Comparison of ENCODE assay signal across 1 cellular context in the genomic region with DNA sequence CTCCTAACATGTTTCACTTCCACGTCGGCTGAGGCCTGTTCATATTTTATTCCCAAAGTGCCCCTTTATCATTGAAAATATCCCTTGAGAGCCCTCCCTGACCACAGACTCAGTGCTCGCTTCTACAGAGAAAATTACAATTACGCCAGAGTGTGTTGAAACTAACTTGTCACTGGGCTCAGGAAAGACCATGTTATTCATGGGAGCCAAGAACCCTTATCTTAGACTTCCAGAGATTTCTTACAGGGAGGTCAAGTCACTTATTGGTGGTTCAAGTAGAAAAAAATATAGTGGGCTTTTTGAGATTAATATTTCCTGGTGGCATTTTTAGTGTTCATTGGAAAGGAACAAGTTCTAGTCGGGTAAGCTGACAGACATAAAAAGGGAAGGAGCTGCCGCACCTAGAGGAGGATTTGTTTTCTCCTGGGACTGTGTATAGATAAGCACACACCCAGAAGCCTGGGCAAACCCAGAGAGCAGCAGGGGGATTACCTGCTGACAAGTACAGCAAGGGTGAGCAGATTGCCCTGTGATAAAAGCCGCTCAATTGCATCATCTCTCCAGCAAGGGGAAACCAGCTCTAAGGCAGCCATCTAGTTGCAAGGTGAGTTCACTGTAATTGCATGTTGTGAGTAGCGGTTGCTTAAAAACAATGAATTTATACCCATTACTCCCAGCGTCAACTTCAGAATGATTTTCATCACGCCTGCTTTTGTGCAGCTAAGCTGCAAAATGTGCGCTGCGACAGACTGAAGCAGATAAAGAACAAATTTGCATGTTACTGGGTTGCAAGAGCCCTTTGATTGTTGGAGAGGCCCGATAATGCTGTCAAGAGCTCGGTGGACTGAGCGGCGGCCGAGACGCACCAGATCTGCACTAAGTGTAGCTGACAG.
TF ChIP-seq lines count a peak whose summit lies in the region.

No MANE protein-coding gene starts in this region.

TF ChIP-seq in GM23338, 12 proteins besides CTCF, POLR2A, EP300 and RAD21 (continued from another document):
- TF ChIP-seq, protein P1, sequence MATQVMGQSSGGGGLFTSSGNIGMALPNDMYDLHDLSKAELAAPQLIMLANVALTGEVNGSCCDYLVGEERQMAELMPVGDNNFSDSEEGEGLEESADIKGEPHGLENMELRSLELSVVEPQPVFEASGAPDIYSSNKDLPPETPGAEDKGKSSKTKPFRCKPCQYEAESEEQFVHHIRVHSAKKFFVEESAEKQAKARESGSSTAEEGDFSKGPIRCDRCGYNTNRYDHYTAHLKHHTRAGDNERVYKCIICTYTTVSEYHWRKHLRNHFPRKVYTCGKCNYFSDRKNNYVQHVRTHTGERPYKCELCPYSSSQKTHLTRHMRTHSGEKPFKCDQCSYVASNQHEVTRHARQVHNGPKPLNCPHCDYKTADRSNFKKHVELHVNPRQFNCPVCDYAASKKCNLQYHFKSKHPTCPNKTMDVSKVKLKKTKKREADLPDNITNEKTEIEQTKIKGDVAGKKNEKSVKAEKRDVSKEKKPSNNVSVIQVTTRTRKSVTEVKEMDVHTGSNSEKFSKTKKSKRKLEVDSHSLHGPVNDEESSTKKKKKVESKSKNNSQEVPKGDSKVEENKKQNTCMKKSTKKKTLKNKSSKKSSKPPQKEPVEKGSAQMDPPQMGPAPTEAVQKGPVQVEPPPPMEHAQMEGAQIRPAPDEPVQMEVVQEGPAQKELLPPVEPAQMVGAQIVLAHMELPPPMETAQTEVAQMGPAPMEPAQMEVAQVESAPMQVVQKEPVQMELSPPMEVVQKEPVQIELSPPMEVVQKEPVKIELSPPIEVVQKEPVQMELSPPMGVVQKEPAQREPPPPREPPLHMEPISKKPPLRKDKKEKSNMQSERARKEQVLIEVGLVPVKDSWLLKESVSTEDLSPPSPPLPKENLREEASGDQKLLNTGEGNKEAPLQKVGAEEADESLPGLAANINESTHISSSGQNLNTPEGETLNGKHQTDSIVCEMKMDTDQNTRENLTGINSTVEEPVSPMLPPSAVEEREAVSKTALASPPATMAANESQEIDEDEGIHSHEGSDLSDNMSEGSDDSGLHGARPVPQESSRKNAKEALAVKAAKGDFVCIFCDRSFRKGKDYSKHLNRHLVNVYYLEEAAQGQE (IDR thresholded peaks at IDR 0.05; ENCODE audit: unreplicated experiment): no peak
- TF ChIP-seq EZH2phosphoT487 (IDR thresholded peaks at IDR 0.05; ENCODE audit: unreplicated experiment) (no peak), ZNF331 (CRISPR knock-in tag; IDR thresholded peaks at IDR 0.05; ENCODE audit: low read depth) (no peak), NANOG (IDR thresholded peaks at IDR 0.05; ENCODE audit: borderline replicate concordance) (no peak)
